8 cellular contexts compared by ENCODE assay signal in the genomic region with DNA sequence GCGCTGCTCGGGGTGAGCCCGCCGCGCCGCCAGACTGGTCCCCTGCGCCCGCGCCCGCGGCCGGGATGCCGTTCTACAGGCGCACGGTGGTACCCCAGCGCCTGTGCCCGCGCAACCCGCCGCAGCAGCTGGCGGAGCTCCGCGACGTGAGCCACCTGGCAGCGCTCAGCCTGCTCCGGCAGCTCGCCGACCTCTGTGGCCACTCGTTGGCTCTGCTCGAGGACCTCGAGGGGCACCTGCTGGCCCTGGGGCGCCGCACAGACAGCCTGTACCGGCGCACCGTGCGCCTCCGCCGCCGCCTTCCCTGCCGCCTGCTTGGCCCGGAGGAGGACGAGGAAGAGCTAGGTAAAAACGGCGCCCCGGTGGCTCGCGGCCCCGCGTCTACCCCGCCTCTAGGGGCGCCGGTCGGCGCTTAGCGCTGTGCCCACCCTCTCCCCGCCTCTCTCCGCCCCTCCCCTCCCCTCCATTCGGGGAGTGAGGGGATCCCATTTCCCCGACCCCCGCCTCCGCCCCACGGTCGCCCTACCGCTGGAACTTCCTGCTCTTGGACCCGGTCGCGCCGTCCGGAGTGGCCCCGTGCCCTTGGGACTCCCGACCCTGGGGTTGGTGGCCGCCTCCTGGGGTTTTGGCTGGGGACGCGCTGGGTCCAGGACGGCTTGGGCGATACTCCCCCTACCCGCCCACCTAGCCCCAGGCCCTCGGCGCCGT.
DNase-seq lines count a peak whose midpoint lies in the region; ATAC-seq lines count a peak whose summit lies in the region.

No MANE protein-coding gene starts in this region.

- ATAC-seq in HG03432 (IDR thresholded peaks at IDR 0.05; ENCODE audit: unreplicated experiment), result no peak

- peak overlapping the region; percentile 77 for H3K9ac ChIP-seq in adipocyte (ENCODE audit: low read length)

- no peaks in the 10 kb centered on the region for H3K4me1 ChIP-seq in adipocyte (ENCODE audit: control insufficient read depth, insufficient read depth, low read length)

- peak; percentile 74 for DNase-seq in D341Med (ENCODE audit: low spot score)
- peak; percentile 30 for DNase-seq in NCI-H82 treated with DMSO at 0.1 percent for 48 hours (lab: John Stamatoyannopoulos, UW; ENCODE audit: unreplicated experiment)
- DNase-seq in adipocyte (ENCODE audit: low read depth), result peak; percentile 45
- DNase-seq in iPS-NIHi11 (ENCODE audit: low spot score), result peak; percentile 60
- peak; percentile 10 for DNase-seq in stimulated activated CD4-positive, alpha-beta T cell treated with anti-CD3 and anti-CD28 coated beads, Interleukin-4, amount 100 ng/mL, for 24 hours
- no peak for DNase-seq in SW480 (ENCODE audit: low spot score)
- DNase-seq in SIG-M5 treated with dmso at 0.1 percent for 504 hours (lab: John Stamatoyannopoulos, UW; ENCODE audit: unreplicated experiment), result no peak

- H3K36me3 ChIP-seq in adipocyte (ENCODE audit: control insufficient read depth, insufficient read depth, low read length, severe bottlenecking), result no peaks in the 10 kb centered on the region

- peak overlapping the region; percentile 72 for H3K4me3 ChIP-seq in adipocyte (ENCODE audit: low read length)

- peaks cover under 1% of the 10 kb centered on the region for H3K9me3 ChIP-seq in adipocyte (ENCODE audit: control insufficient read depth, low read length)

- H3K27me3 ChIP-seq in adipocyte (replicated peaks; ENCODE audit: control insufficient read depth, insufficient read depth, low read length), result peaks cover 16% of the 10 kb centered on the region

Comparison
In these comparisons a context has a peak if more than half of its experiments do, and no peak if none do; other contexts are left out.
1. DNase-seq: peak in D341Med (single experiment), NCI-H82 treated with DMSO at 0.1 percent for 48 hours (single experiment), adipocyte (single experiment), iPS-NIHi11 (single experiment) and stimulated activated CD4-positive, alpha-beta T cell treated with anti-CD3 and anti-CD28 coated beads, Interleukin-4, amount 100 ng/mL, for 24 hours (single experiment); none in SW480 (single experiment) and SIG-M5 treated with dmso at 0.1 percent for 504 hours (single experiment).